In genomic region chr12:1931642-1932041, GRCh38 we compare ENCODE assay signal across 17 cellular contexts. TPM values are rescaled to one million over a fixed set of nuclear protein-coding genes. Genes with fewer than 3 reads are reported as not detected.
"Had no signal": no experiment of that assay in that cellular context is flagged by ENCODE, and none has a peak within 500 bp of the region (broad histone marks: within the 10 kb centered on the region; RNA-seq: fewer than 3 reads in every experiment).

No MANE protein-coding gene starts in this region.

- H3K4me1 ChIP-seq: left lung had no signal

- H3K4me3 ChIP-seq: left lung, lung, spleen, thyroid gland had no signal

- H3K36me3 ChIP-seq: ascending aorta, left lung, thyroid gland, WERI-Rb-1 had no signal

- H3K9me3 ChIP-seq: ascending aorta, left lung, spleen, thyroid gland had no signal

- H3K27me3 ChIP-seq: ascending aorta, thyroid gland had no signal

- H3K27ac ChIP-seq: ascending aorta, left lung, spleen, WERI-Rb-1 had no signal

- DNase-seq: activated CD4-positive, alpha-beta T cell treated with anti-CD3 and anti-CD28 coated beads, Interleukin-2, amount 50 U/mL, for 1 hour; activated CD4-positive, CD25-positive, alpha-beta regulatory T cell treated with anti-CD3 and anti-CD28 coated beads, Interleukin-2, amount 50 U/mL, for 72 hours; activated CD8-positive, alpha-beta T cell treated with anti-CD3 and anti-CD28 coated beads, Interleukin-2, amount 10 ng/mL, durations not matched to agents 7 days and 5 days; activated gamma-delta T cell treated with Interleukin-2 at 50 U/mL for 16 hours; central memory CD4-positive, alpha-beta T cell; dermis blood vessel endothelial cell; effector memory CD4-positive, alpha-beta T cell; immature natural killer cell; stimulated activated CD4-positive, alpha-beta T cell treated with anti-CD3 and anti-CD28 coated beads, Interleukin-4, amount 100 ng/mL, for 1 hour; stimulated activated naive CD8-positive, alpha-beta T cell treated with anti-CD3 and anti-CD28 coated beads, Interleukin-15, Interleukin-2, amounts not matched to agents 100 U/mL and 50 U/mL, for 24 hours; WERI-Rb-1 had no signal

RNA-seq across cellular contexts. Expression of gene CACNA2D4, which starts 13.2 kb away (rescaled TPM):
- total RNA-seq: ascending aorta, osteocyte had no signal
